Comparison of ENCODE assay signal across 1 cellular context in genomic region chr1:201255470-201256362, GRCh38.
A peak's percentile ranks its signal among the peaks of the same experiment; 100 is the strongest.
TF ChIP-seq lines count a peak whose summit lies in the region.

No MANE protein-coding gene starts in this region.

TF ChIP-seq in HEK293, 187 proteins besides CTCF, POLR2A, EP300 and RAD21 (continued from another document):
- no peak for TF ChIP-seq ZBTB26 (tag by site-specific recombination; optimal IDR thresholded peaks at IDR 0.05)
- TF ChIP-seq ZBTB6 (tag by site-specific recombination; IDR thresholded peaks at IDR 0.05), result peak; percentile 91; the same call in 1 of the 2 replicates
- TF ChIP-seq YY2 (tag by site-specific recombination; IDR thresholded peaks at IDR 0.05), result no peak
TF ChIP-seq in HEK293: peak in this region for 7.
